ENCODE assay signal across 8 cellular contexts in genomic region chr16:71808593-71809449, GRCh38.
DNase-seq lines count a peak whose midpoint lies in the region; ATAC-seq and TF ChIP-seq lines count a peak whose summit lies in the region.

Gene AP1G1, minus strand, starts transcription at chr16:71808834. Its CDS starts 19,355 bp downstream, at chr16:71789479.

- ATAC-seq in HG03378 (IDR thresholded peaks at IDR 0.05; ENCODE audit: unreplicated experiment): peak; percentile 67
- peak; percentile 93 to 94 for ATAC-seq in activated CD4-positive, CD25-positive, alpha-beta regulatory T cell treated with anti-CD3 and anti-CD28 coated beads, Interleukin-2, amount 50 U/mL, for 24 hours
- ATAC-seq in central memory CD8-positive, alpha-beta T cell (replicated peaks; ENCODE audit: extremely low read depth, poor library complexity, severe bottlenecking): peak; percentile 93

- no peaks in the 10 kb centered on the region for H3K9me3 Mint-ChIP-seq in central memory CD8-positive, alpha-beta T cell

- peak within 1 kb of the TSS; percentile 96 for H3K4me3 Mint-ChIP-seq in central memory CD8-positive, alpha-beta T cell

- H3K4me1 Mint-ChIP-seq in central memory CD8-positive, alpha-beta T cell: peaks cover 10% of the 10 kb centered on the region

- peak; percentile 88 for TF ChIP-seq POLR2A in GM19099 (IDR thresholded peaks at IDR 0.05; ENCODE audit: extremely low read depth, insufficient read length, low read depth)

- peaks cover 28% of the 10 kb centered on the region for H3K36me3 Mint-ChIP-seq in central memory CD8-positive, alpha-beta T cell (ENCODE audit: insufficient read depth)

- no peaks in the 10 kb centered on the region for H3K27me3 Mint-ChIP-seq in central memory CD8-positive, alpha-beta T cell

- peak within 1 kb of the TSS; percentile 96 for H3K27ac Mint-ChIP-seq in central memory CD8-positive, alpha-beta T cell (ENCODE audit: low read depth)

- peak; percentile 97 for DNase-seq in AG20443 (ENCODE audit: low spot score)
- DNase-seq in NCI-H446 treated with DMSO at 0.1 percent for 48 hours (lab: John Stamatoyannopoulos, UW): peak; percentile 85
- peak; percentile 83 to 92 for DNase-seq in central memory CD8-positive, alpha-beta T cell (ENCODE audit: low spot score in 2 of 2)
- peak; percentile 99 for DNase-seq in islet precursor cell
- peak; percentile 86 for DNase-seq in stimulated activated CD4-positive, alpha-beta T cell treated with anti-CD3 and anti-CD28 coated beads, Interleukin-12 subunit alpha, Interleukin-12 subunit beta, amount 100 ng/mL, for 4 hours

Comparison
In these comparisons a context has a peak if more than half of its experiments do, and no peak if none do; other contexts are left out.
1. Peak in every context shown above with its lines: DNase-seq and ATAC-seq.